Comparison of ENCODE assay signal across 8 cellular contexts in the genomic region with DNA sequence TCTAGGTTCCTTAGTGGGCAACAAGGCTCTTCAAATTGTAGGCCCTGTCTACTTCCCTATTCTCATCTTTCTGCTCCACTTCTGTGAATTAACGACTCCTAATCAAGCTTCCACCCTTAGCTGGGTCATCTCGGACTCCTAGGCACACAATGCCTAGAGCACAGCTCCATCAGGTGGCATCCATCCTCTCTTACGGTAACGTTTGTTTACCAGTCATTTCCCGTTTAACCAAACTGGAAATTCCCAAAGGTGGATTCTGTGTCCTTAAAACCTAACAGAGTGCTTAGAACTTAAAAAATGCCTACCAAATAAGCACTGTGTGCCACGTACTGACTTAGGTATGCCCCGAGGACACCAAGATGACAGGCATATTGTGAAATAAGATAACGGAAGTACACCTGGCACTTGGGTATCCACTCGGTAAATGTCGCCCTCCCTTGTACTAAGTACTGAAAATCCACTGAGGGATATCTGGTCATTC. TPM values are rescaled to one million over a fixed set of nuclear protein-coding genes. Genes with fewer than 3 reads are reported as not detected.
DNase-seq lines count a peak whose midpoint lies in the region; ATAC-seq and TF ChIP-seq lines count a peak whose summit lies in the region.

No MANE protein-coding gene starts in this region.

- peaks cover 10% of the 10 kb centered on the region for H3K36me3 Mint-ChIP-seq in endodermal cell (ENCODE audit: low read depth)

- peaks cover 40% of the 10 kb centered on the region for H3K4me1 Mint-ChIP-seq in endodermal cell

- peak overlapping the region; percentile 92 for H3K4me3 Mint-ChIP-seq in endodermal cell

- H3K27me3 ChIP-seq in SJCRH30: no peaks in the 10 kb centered on the region
- no peaks in the 10 kb centered on the region for H3K27me3 ChIP-seq in endodermal cell (ENCODE audit: control insufficient read depth, insufficient read depth, low read length, poor library complexity, severe bottlenecking)
- H3K27me3 ChIP-seq in neuronal stem cell (ENCODE audit: control insufficient read depth in 3 of 3, insufficient read depth in 3 of 3, low read depth in 1 of 3, low read length in 3 of 3): peaks cover 0 to 4% (median 0%) of the 10 kb centered on the region in 3 experiments

- H3K14ac ChIP-seq in neuronal stem cell (ENCODE audit: low read length): no peak overlapping the region

- no peak for TF ChIP-seq CTCF in AG10803 (conservative IDR thresholded peaks at IDR 0.05; ENCODE audit: low read length)
- TF ChIP-seq CTCF in endodermal cell (conservative IDR thresholded peaks at IDR 0.05): no peak

- H3K23ac ChIP-seq in neuronal stem cell (ENCODE audit: low read depth, low read length, poor library complexity): no peak overlapping the region

- no peak overlapping the region for H2AK5ac ChIP-seq in neuronal stem cell (ENCODE audit: low read depth, low read length)

- peak overlapping the region; percentile 56 for H3K4me2 ChIP-seq in neuronal stem cell (ENCODE audit: insufficient read depth, low read length, poor library complexity, severe bottlenecking)

- H3K9me3 Mint-ChIP-seq in endodermal cell: no peaks in the 10 kb centered on the region

- H3K9ac ChIP-seq in endodermal cell (ENCODE audit: extremely low read depth, low read length, poor library complexity, severe bottlenecking) (peak overlapping the region; percentile 74), neuronal stem cell (ENCODE audit: low read depth, low read length, poor library complexity) (no peak overlapping the region)

- peak overlapping the region; percentile 15 for H3K27ac Mint-ChIP-seq in endodermal cell

- peak overlapping the region; percentile 95 for H3K27ac ChIP-seq in SJCRH30
- no peak overlapping the region for H3K27ac ChIP-seq in endodermal cell (ENCODE audit: low read depth, low read length)
- no peak overlapping the region for H3K27ac ChIP-seq in neuronal stem cell (replicated peaks; ENCODE audit: low read length)

- H3K4me1 ChIP-seq in SJCRH30: peaks cover 29% of the 10 kb centered on the region
- H3K4me1 ChIP-seq in endodermal cell (ENCODE audit: control insufficient read depth, insufficient read depth, low read length): peaks cover 4% of the 10 kb centered on the region
- H3K4me1 ChIP-seq in neuronal stem cell (ENCODE audit: control insufficient read depth in 2 of 2, insufficient read depth in 1 of 2, low read depth in 1 of 2, low read length in 2 of 2): peaks cover 20 to 25% of the 10 kb centered on the region in 2 donors

- no peak overlapping the region for H2AFZ ChIP-seq in neuronal stem cell (ENCODE audit: low read length)

- no peaks in the 10 kb centered on the region for H3K27me3 Mint-ChIP-seq in endodermal cell (ENCODE audit: insufficient read depth)

- H3K36me3 ChIP-seq in SJCRH30 (peaks cover 13% of the 10 kb centered on the region), endodermal cell (ENCODE audit: control insufficient read depth, insufficient read depth, low read length) (peaks cover 14% of the 10 kb centered on the region), neuronal stem cell (replicated peaks in 1 of 2; ENCODE audit: control insufficient read depth in 2 of 2, insufficient read depth in 2 of 2, low read length in 2 of 2) (peaks cover 13 to 35% of the 10 kb centered on the region in 2 donors)

- H2BK5ac ChIP-seq in neuronal stem cell (ENCODE audit: low read length): no peak overlapping the region

- H2BK120ac ChIP-seq in neuronal stem cell (ENCODE audit: low read depth, low read length): no peak overlapping the region

- H3K9me3 ChIP-seq in SJCRH30 (replicated peaks) (no peaks in the 10 kb centered on the region), endodermal cell (ENCODE audit: control insufficient read depth, low read length) (no peaks in the 10 kb centered on the region), neuronal stem cell (replicated peaks in 1 of 2; ENCODE audit: control insufficient read depth in 2 of 2, insufficient read depth in 1 of 2, low read depth in 1 of 2, low read length in 2 of 2) (no peaks in the 10 kb centered on the region)

- H4K91ac ChIP-seq in neuronal stem cell (ENCODE audit: low read depth, low read length, poor library complexity): no peak overlapping the region

- no peak overlapping the region for H2BK12ac ChIP-seq in neuronal stem cell (ENCODE audit: low read length)

- WGBS in endodermal cell (ENCODE audit: insufficient coverage in 1 of 2, insufficient read length in 1 of 2), 2 experiments: 18 to 26% methylated on average over 10 of the region's 10 CpGs
- no CpG with 5 or more reads among the region's 10 CpGs for WGBS in neuronal stem cell (ENCODE audit: extremely low coverage in 2 of 2, insufficient read length in 2 of 2, insufficient replicate concordance in 1 of 2), 2 donors

- H4K8ac ChIP-seq in neuronal stem cell (ENCODE audit: low read depth, low read length): no peak overlapping the region

- H3K79me1 ChIP-seq in neuronal stem cell (ENCODE audit: low read depth, low read length): peaks cover 14% of the 10 kb centered on the region

- no peak overlapping the region for H3K4ac ChIP-seq in neuronal stem cell (ENCODE audit: low read length)

- no peak overlapping the region for H3K18ac ChIP-seq in neuronal stem cell (ENCODE audit: low read length)

- peak; percentile 20 for ATAC-seq in GM21529 (IDR thresholded peaks at IDR 0.05; ENCODE audit: unreplicated experiment)
- no peak for ATAC-seq in GM21360 (IDR thresholded peaks at IDR 0.05; ENCODE audit: unreplicated experiment)

- DNase-seq in AG10803 (ENCODE audit: low read depth) (peak; percentile 11), SJCRH30 (peak in 1 of 2 experiments; percentile 28), endodermal cell (no peak), neuronal stem cell (ENCODE audit: low spot score) (no peak), SHP77 treated with DMSO at 0.1 percent for 48 hours (lab: John Stamatoyannopoulos, UW) (no peak)
- no peak for DNase-seq in stimulated activated CD4-positive, alpha-beta T cell treated with anti-CD3 and anti-CD28 coated beads, Interleukin-4, amount 100 ng/mL, for 24 hours

- no peak overlapping the region for H2BK15ac ChIP-seq in neuronal stem cell (ENCODE audit: low read length)

- peak overlapping the region; percentile 76 for H3K4me3 ChIP-seq in AG10803 (ENCODE audit: low read length)
- peak overlapping the region; percentile 92 for H3K4me3 ChIP-seq in SJCRH30
- peak overlapping the region; percentile 97 for H3K4me3 ChIP-seq in endodermal cell (ENCODE audit: low read length)
- peak overlapping the region; percentile 59 to 67 for H3K4me3 ChIP-seq in neuronal stem cell (ENCODE audit: low read length in 2 of 2)

RNA-seq across cellular contexts. Expression of a gene that starts 1.5 kb away (rescaled TPM):
- total RNA-seq in SJCRH30 (2014; rRNA removed; shearing (Covaris generic)): 546 TPM in 2 replicates
- 100 to 1,000 TPM; 170 to 173 TPM for total RNA-seq in endodermal cell
- polyA plus RNA-seq in endodermal cell (2013, experiment 1 of 2): 196 TPM
- 182 TPM for polyA plus RNA-seq in endodermal cell (2013, experiment 2 of 2)
- 231 TPM for polyA plus RNA-seq in neuronal stem cell (2013, experiment 1 of 2)
- polyA plus RNA-seq in neuronal stem cell (2013, experiment 2 of 2): 243 TPM
